ENCODE assay signal across 18 cellular contexts in the genomic region with DNA sequence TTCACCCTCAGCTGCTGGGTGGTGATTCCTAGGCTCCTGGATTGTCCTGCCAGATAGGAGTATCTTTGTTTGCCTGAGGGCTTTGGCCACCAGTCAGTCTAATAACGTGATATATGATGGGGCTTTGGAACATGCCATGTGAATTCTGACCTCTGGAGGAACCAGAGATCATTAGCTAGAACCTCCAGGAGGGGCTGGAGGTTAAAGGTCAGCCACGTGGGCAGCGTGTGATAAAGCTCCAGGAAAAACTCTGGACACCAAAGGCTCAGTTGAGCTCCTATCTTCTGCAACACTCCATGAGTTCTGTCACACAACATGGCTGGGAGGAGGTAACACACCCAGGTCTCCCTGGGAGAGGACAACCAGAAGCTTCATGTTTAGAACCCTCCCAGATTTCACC.
DNase-seq lines count a peak whose midpoint lies in the region; ATAC-seq, FAIRE-seq and TF ChIP-seq lines count a peak whose summit lies in the region.
"Had no signal": no experiment of that assay in that cellular context is flagged by ENCODE, and none has a peak within 500 bp of the region (broad histone marks: within the 10 kb centered on the region; RNA-seq: fewer than 3 reads in every experiment).

No MANE protein-coding gene starts in this region.

- DNase-seq in ascending aorta (ENCODE audit: low spot score in 2 of 2), result no peak
- no peak for DNase-seq in esophagus muscularis mucosa (ENCODE audit: extremely low spot score)
- DNase-seq in small intestine, result peak; percentile 23
- no peak for DNase-seq in uterus
- no peak for DNase-seq in glomerular visceral epithelial cell (ENCODE audit: extremely low spot score)
- DNase-seq in NCI-H187 (lab: John Stamatoyannopoulos, UW), result no peak
- DNase-seq: ACHN; AML-193; Caco-2; CD4-positive, CD25-positive, alpha-beta regulatory T cell; DMS53; NCI-H1092; NCI-H146; NCI-H2227 treated with DMSO at 0.1 percent for 48 hours; NCI-H524 treated with DMSO at 0.1 percent for 48 hours; SHP77 treated with DMSO at 0.1 percent for 48 hours had no signal

- FAIRE-seq in small intestine (lab: Jason Lieb, UNC), result no peak

- H3K4me3 ChIP-seq in ascending aorta (no peak overlapping the region), esophagus muscularis mucosa (no peak overlapping the region), small intestine (ENCODE audit: low read depth in 1 of 2, low read length in 2 of 2) (no peak overlapping the region), uterus (no peak overlapping the region)

- H3K4me1 ChIP-seq in ascending aorta (peaks cover 0 to 7% of the 10 kb centered on the region in 2 donors), esophagus muscularis mucosa (peaks cover 14 to 34% (median 17%) of the 10 kb centered on the region in 4 donors), small intestine (ENCODE audit: control insufficient read depth in 2 of 2, insufficient read depth in 1 of 2, low read depth in 1 of 2, low read length in 1 of 2) (peaks cover 0 to 4% of the 10 kb centered on the region in 2 donors), uterus (peaks cover 0 to 4% of the 10 kb centered on the region in 2 donors)

- TF ChIP-seq EP300 in esophagus muscularis mucosa (IDR thresholded peaks at IDR 0.05), result no peak

- no peaks in the 10 kb centered on the region for H3K36me3 ChIP-seq in ascending aorta
- H3K36me3 ChIP-seq in esophagus muscularis mucosa, result no peaks in the 10 kb centered on the region
- no peaks in the 10 kb centered on the region for H3K36me3 ChIP-seq in small intestine (ENCODE audit: control insufficient read depth in 2 of 2, insufficient read depth in 2 of 2, low read length in 2 of 2)
- H3K36me3 ChIP-seq in uterus, result no peaks in the 10 kb centered on the region

- TF ChIP-seq CTCF in ascending aorta (IDR thresholded peaks at IDR 0.05), result no peak
- no peak for TF ChIP-seq CTCF in esophagus muscularis mucosa (IDR thresholded peaks at IDR 0.05)
- no peak for TF ChIP-seq CTCF in uterus (IDR thresholded peaks at IDR 0.05)

- 50% methylated on average over 3 of the region's 3 CpGs for WGBS in esophagus muscularis mucosa
- 13 to 41% (median 40%) methylated on average over 3 of the region's 3 CpGs for WGBS in small intestine, 3 donors

- H3K9me3 ChIP-seq in ascending aorta (no peaks in the 10 kb centered on the region), esophagus muscularis mucosa (no peaks in the 10 kb centered on the region), small intestine (ENCODE audit: control insufficient read depth, low read depth) (no peaks in the 10 kb centered on the region), uterus (no peaks in the 10 kb centered on the region)

- H3K27me3 ChIP-seq in ascending aorta (no peaks in the 10 kb centered on the region), esophagus muscularis mucosa (no peaks in the 10 kb centered on the region), small intestine (ENCODE audit: control insufficient read depth in 2 of 2, insufficient read depth in 2 of 2, low read length in 2 of 2) (no peaks in the 10 kb centered on the region), uterus (no peaks in the 10 kb centered on the region)

- ATAC-seq in HG03097 (IDR thresholded peaks at IDR 0.05; ENCODE audit: low FRiP score, unreplicated experiment), result no peak

- intact Hi-C loops in ascending aorta (cut with DNase I) (no loop called here), esophagus muscularis mucosa (cut with DNase I) (no loop called here), uterus (cut with DNase I; ENCODE audit: low total_unique reads) (no loop called here)

- peak overlapping the region; percentile 45 to 71 for H3K27ac ChIP-seq in ascending aorta
- peak overlapping the region; percentile 10 to 65 (median 49) for H3K27ac ChIP-seq in esophagus muscularis mucosa (replicated peaks in 1 of 4)
- peak overlapping the region in 1 of 2 donors; percentile 85 for H3K27ac ChIP-seq in small intestine (ENCODE audit: low read depth in 1 of 2, low read length in 1 of 2)
- H3K27ac ChIP-seq in uterus, result peak overlapping the region; percentile 70 to 83
- H3K27ac ChIP-seq: KMS-11 had no signal

- TF ChIP-seq POLR2A in esophagus muscularis mucosa (IDR thresholded peaks at IDR 0.05; ENCODE audit: low read depth) (no peak), uterus (IDR thresholded peaks at IDR 0.05) (no peak)
